ENCODE assay signal across 7 cellular contexts in the genomic region with DNA sequence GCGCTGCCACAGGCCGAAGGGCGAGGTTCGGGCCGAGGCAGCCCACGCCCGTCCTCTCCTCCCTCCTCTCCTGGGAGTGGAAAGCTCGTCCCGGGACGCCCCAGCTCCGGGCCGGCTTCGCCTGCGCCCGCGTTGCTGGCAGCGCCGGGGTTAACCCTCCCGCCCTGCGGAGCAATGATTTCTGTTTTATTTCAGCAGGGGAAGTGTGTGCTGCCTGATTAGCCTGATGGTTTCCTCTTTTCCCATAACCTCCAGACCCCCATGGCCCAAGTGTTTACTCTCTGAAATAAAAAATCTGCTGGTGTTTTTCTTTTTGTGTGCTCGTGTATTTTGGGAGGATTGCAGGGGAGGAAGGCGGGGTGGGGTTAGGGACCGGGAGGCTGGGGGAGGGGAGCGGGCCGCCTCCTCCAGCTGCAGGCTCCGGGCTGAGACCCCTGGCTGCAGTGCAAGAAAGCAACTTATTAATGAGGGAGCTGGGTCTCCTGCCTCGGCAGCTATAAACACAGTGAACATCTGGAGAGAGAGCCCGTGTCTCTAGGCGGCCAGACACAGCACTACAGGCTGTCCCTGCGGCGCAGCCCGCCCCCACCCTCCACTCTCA. TPM values are rescaled to one million over a fixed set of nuclear protein-coding genes. Genes with fewer than 3 reads are reported as not detected.
DNase-seq lines count a peak whose midpoint lies in the region; ATAC-seq and TF ChIP-seq lines count a peak whose summit lies in the region.

No MANE protein-coding gene starts in this region.

- H2AK5ac ChIP-seq in H9 (ENCODE audit: insufficient read length, low read length): no peak overlapping the region

- no peak overlapping the region for H4K8ac ChIP-seq in H9 (replicated peaks; ENCODE audit: insufficient read length, low read depth, low read length)

- H3K27me3 Mint-ChIP-seq in H9 (ENCODE audit: low read depth): peaks cover 70% of the 10 kb centered on the region
- H3K27me3 Mint-ChIP-seq in WTC11 (ENCODE audit: low read depth): peaks cover 88% of the 10 kb centered on the region
- no peaks in the 10 kb centered on the region for H3K27me3 Mint-ChIP-seq in naive thymus-derived CD4-positive, alpha-beta T cell

- DNase-seq in H9: no peak
- peak; percentile 36 for DNase-seq in WTC11 (ENCODE audit: low spot score)
- DNase-seq in fibroblast of lung (ENCODE audit: low read depth in 2 of 2): peak; percentile 25 to 80
- DNase-seq in naive thymus-derived CD4-positive, alpha-beta T cell: peak in 5 of 9 donors; percentile 37 to 46 (median 42)
- no peak for DNase-seq in NK-92 (lab: John Stamatoyannopoulos, UW; ENCODE audit: unreplicated experiment)

- peaks cover 13% of the 10 kb centered on the region for H3K23me2 ChIP-seq in H9 (ENCODE audit: insufficient read length, low read depth, low read length, poor library complexity, severe bottlenecking)

- no peaks in the 10 kb centered on the region for H4K20me1 ChIP-seq in H9 (ENCODE audit: control insufficient read depth, insufficient read depth, insufficient read length)
- H4K20me1 ChIP-seq in fibroblast of lung (ENCODE audit: control insufficient read depth, extremely low read depth, insufficient read depth, low read length): no peaks in the 10 kb centered on the region

- no peak overlapping the region for H2BK20ac ChIP-seq in H9 (ENCODE audit: low read depth, low read length, poor library complexity, severe bottlenecking)

- no peak overlapping the region for H3K23ac ChIP-seq in H9 (ENCODE audit: insufficient read length, low read depth, low read length)

- H3K36me3 ChIP-seq in fibroblast of lung (ENCODE audit: control insufficient read depth, insufficient read depth, low read length): no peaks in the 10 kb centered on the region
- H3K36me3 ChIP-seq in naive thymus-derived CD4-positive, alpha-beta T cell (ENCODE audit: control insufficient read depth in 2 of 3, insufficient read depth in 3 of 3, low read length in 3 of 3): no peaks in the 10 kb centered on the region

- peak; percentile 54 for ATAC-seq in WTC11
- ATAC-seq in naive thymus-derived CD4-positive, alpha-beta T cell: peak; percentile 38
- no peak for ATAC-seq in HG03460 (IDR thresholded peaks at IDR 0.05; ENCODE audit: unreplicated experiment)
- ATAC-seq in GM19467 (IDR thresholded peaks at IDR 0.05; ENCODE audit: unreplicated experiment): no peak

- H3K27ac ChIP-seq in H9 (ENCODE audit: insufficient read length, low read depth, low read length) (no peak overlapping the region), fibroblast of lung (ENCODE audit: insufficient read depth, low read length) (peak overlapping the region; percentile 2)
- peak overlapping the region; percentile 76 for H3K27ac ChIP-seq in naive thymus-derived CD4-positive, alpha-beta T cell (ENCODE audit: low read depth, low read length)

- H3K4me3 Mint-ChIP-seq in H9: peak overlapping the region; percentile 53 to 65
- H3K4me3 Mint-ChIP-seq in WTC11: peak overlapping the region; percentile 66
- peak overlapping the region; percentile 78 to 97 (median 88) for H3K4me3 Mint-ChIP-seq in naive thymus-derived CD4-positive, alpha-beta T cell

- CTCF ChIA-PET in WTC11 (lab: Charles Lee): interaction anchor here (0.6 to 3.2 kb wide), 16 partner anchors 8 to 411 kb away, joined by 3 to 19 read pairs (median 3); no protein-coding TSS in a partner anchor
- CTCF ChIA-PET in naive thymus-derived CD4-positive, alpha-beta T cell (lab: Charles Lee): interaction anchor here (0.8 to 1.8 kb wide), 4 partner anchors 11 to 82 kb away, joined by 3 to 12 read pairs (median 3); no protein-coding TSS in a partner anchor

- H3K9ac ChIP-seq in H9 (ENCODE audit: extremely low read depth, insufficient read length, low read length) (no peak overlapping the region), fibroblast of lung (ENCODE audit: insufficient read depth, low read length) (peak overlapping the region; percentile 56)

- TF ChIP-seq CTCF in H9 (conservative IDR thresholded peaks at IDR 0.05) (0 out of 3 replicates have a peak, but pooled peaks have one; percentile 13), WTC11 (IDR thresholded peaks at IDR 0.05) (no peak), fibroblast of lung (conservative IDR thresholded peaks at IDR 0.05 in 1 of 2, IDR thresholded peaks at IDR 0.05 in 1 of 2; ENCODE audit: low read depth in 1 of 2, low read length in 2 of 2) (no peak)

- H3K79me1 ChIP-seq in H9 (ENCODE audit: insufficient read depth, low read depth, low read length, poor library complexity, severe bottlenecking): no peaks in the 10 kb centered on the region

- H3K4me1 ChIP-seq in H9 (ENCODE audit: insufficient read depth, low read length) (peaks cover 2% of the 10 kb centered on the region; the same call in 1 of the 2 replicates), fibroblast of lung (ENCODE audit: control insufficient read depth, extremely low read depth, insufficient read depth, low read length) (peaks cover 6% of the 10 kb centered on the region)
- H3K4me1 ChIP-seq in naive thymus-derived CD4-positive, alpha-beta T cell (ENCODE audit: control insufficient read depth in 2 of 2, insufficient read depth in 2 of 2, low read length in 2 of 2): peaks cover 39 to 69% of the 10 kb centered on the region in 2 donors

- H3K27ac Mint-ChIP-seq in H9 (no peak overlapping the region), WTC11 (no peak overlapping the region)
- H3K27ac Mint-ChIP-seq in naive thymus-derived CD4-positive, alpha-beta T cell: peak overlapping the region; percentile 69 to 99 (median 93)

- H4K5ac ChIP-seq in H9 (ENCODE audit: insufficient read length, low read depth, low read length): no peak overlapping the region

- H3K18ac ChIP-seq in H9 (ENCODE audit: insufficient read length, low read depth, low read length): no peak overlapping the region

- no peak overlapping the region for H4K91ac ChIP-seq in H9 (ENCODE audit: insufficient read length, low read depth, low read length)

- H3K14ac ChIP-seq in H9 (ENCODE audit: insufficient read depth, low read length): no peak overlapping the region

- intact Hi-C loops in naive thymus-derived CD4-positive, alpha-beta T cell (cut with micrococcal nuclease): loop anchor here (1.0 to 2.0 kb wide), 5 partner anchors 8 to 62 kb away; no protein-coding TSS in a partner anchor

- H3K36me3 Mint-ChIP-seq in H9 (ENCODE audit: insufficient read depth in 1 of 3, low read depth in 3 of 3) (peaks cover 0 to 21% (median 8%) of the 10 kb centered on the region in 3 experiments; a peak in 5 of 7 replicates), WTC11 (peaks cover 21% of the 10 kb centered on the region)
- peaks cover 0 to 3% (median 0%) of the 10 kb centered on the region in 5 donors for H3K36me3 Mint-ChIP-seq in naive thymus-derived CD4-positive, alpha-beta T cell

- no peak overlapping the region for H3K56ac ChIP-seq in H9 (ENCODE audit: insufficient read length, low read depth, low read length)

- peak overlapping the region; percentile 67 for H3K4me2 ChIP-seq in H9 (ENCODE audit: insufficient read depth, insufficient read length, low read length)
- H3K4me2 ChIP-seq in fibroblast of lung (ENCODE audit: extremely low read depth, insufficient read depth, low read length): peak overlapping the region; percentile 76

- H3K9me3 Mint-ChIP-seq in H9 (no peaks in the 10 kb centered on the region; a peak in 1 of 5 replicates), WTC11 (no peaks in the 10 kb centered on the region)
- no peaks in the 10 kb centered on the region for H3K9me3 Mint-ChIP-seq in naive thymus-derived CD4-positive, alpha-beta T cell

- H2AFZ ChIP-seq in H9 (ENCODE audit: low read length) (no peak overlapping the region), fibroblast of lung (ENCODE audit: low read length) (no peak overlapping the region)

- no peaks in the 10 kb centered on the region for H3K9me3 ChIP-seq in H9 (ENCODE audit: control insufficient read depth, low read depth, low read length)
- no peaks in the 10 kb centered on the region for H3K9me3 ChIP-seq in fibroblast of lung (ENCODE audit: control insufficient read depth, insufficient read depth, low read depth, low read length)
- no peaks in the 10 kb centered on the region for H3K9me3 ChIP-seq in naive thymus-derived CD4-positive, alpha-beta T cell (ENCODE audit: control insufficient read depth in 2 of 3, low read length in 3 of 3)

- no peak overlapping the region for H3T11ph ChIP-seq in H9 (ENCODE audit: low read length)

- H2BK120ac ChIP-seq in H9 (ENCODE audit: low read depth, low read length, poor library complexity, severe bottlenecking): no peak overlapping the region

- no CpG with 5 or more reads among the region's 32 CpGs for WGBS in H9 (ENCODE audit: extremely low coverage, insufficient read length, low lambda C conversion rate)

- H3K4me1 Mint-ChIP-seq in H9: peaks cover 37 to 47% of the 10 kb centered on the region in 2 experiments
- peaks cover 39% of the 10 kb centered on the region for H3K4me1 Mint-ChIP-seq in WTC11
- H3K4me1 Mint-ChIP-seq in naive thymus-derived CD4-positive, alpha-beta T cell: peaks cover 52 to 100% (median 93%) of the 10 kb centered on the region in 7 donors

- H2BK15ac ChIP-seq in H9 (ENCODE audit: low read depth, low read length): no peak overlapping the region

- H3K27me3 ChIP-seq in H9 (ENCODE audit: insufficient read depth, low read length) (peaks cover 24% of the 10 kb centered on the region; the same call in 1 of the 2 replicates), fibroblast of lung (ENCODE audit: control insufficient read depth, insufficient read depth, low read length) (no peaks in the 10 kb centered on the region)
- H3K27me3 ChIP-seq in naive thymus-derived CD4-positive, alpha-beta T cell (ENCODE audit: control insufficient read depth in 2 of 2, insufficient read depth in 2 of 2, low read length in 2 of 2): no peaks in the 10 kb centered on the region

- no peak overlapping the region for H2BK12ac ChIP-seq in H9 (ENCODE audit: insufficient read length, low read depth, low read length)

- no peak overlapping the region for H3K4ac ChIP-seq in H9 (ENCODE audit: low read depth, low read length)

- POLR2A ChIA-PET in WTC11 (lab: Charles Lee): no interaction called here
- POLR2A ChIA-PET in naive thymus-derived CD4-positive, alpha-beta T cell (lab: Charles Lee): interaction anchor here (0.5 to 15.5 kb wide), 12 partner anchors 25 to 334 kb away, joined by 3 to 380 read pairs (median 3); no protein-coding TSS in a partner anchor

- no peaks in the 10 kb centered on the region for H3K79me2 ChIP-seq in H9 (ENCODE audit: insufficient read depth, low read length)
- H3K79me2 ChIP-seq in fibroblast of lung (ENCODE audit: control insufficient read depth, insufficient read depth, low read length): no peaks in the 10 kb centered on the region

- H2BK5ac ChIP-seq in H9 (ENCODE audit: insufficient read length, low read length): no peak overlapping the region

- H3K4me3 ChIP-seq in fibroblast of lung (replicated peaks in 1 of 4; ENCODE audit: control extremely low read depth in 1 of 4, insufficient read depth in 1 of 4, low read depth in 3 of 4, low read length in 4 of 4): peak overlapping the region in 3 of 4 experiments; percentile 26 to 54 (median 31)
- peak overlapping the region; percentile 37 for H3K4me3 ChIP-seq in naive thymus-derived CD4-positive, alpha-beta T cell (ENCODE audit: low read length)

RNA-seq across cellular contexts. Expression of gene ETS1, which starts 38.6 kb away (rescaled TPM):
- total RNA-seq in H9 (2021) (29.0 and 29.9 TPM in 2 replicates), WTC11 (2021) (25.3 to 33.1 TPM (median 27.2 TPM) in 3 replicates), fibroblast of lung (48.8 and 51.7 TPM in 2 replicates)
- 39.0 and 51.5 TPM in 2 replicates for polyA plus RNA-seq in fibroblast of lung
- 42.7 and 59.4 TPM in 2 replicates for polyA plus RNA-seq in fibroblast of lung (2012)
- polyA minus RNA-seq in fibroblast of lung (ENCODE audit: low replicate concordance): 64.9 and 66.9 TPM in 2 replicates
- 100 to 1,000 TPM; 659 to 871 (median 773) TPM for total RNA-seq in naive thymus-derived CD4-positive, alpha-beta T cell
- 100 to 1,000 TPM; 514 to 634 TPM for polyA plus RNA-seq in naive thymus-derived CD4-positive, alpha-beta T cell

Comparison
In these comparisons a context has a peak if more than half of its experiments do, and no peak if none do; other contexts are left out.
1. DNase-seq: peak in WTC11 (single experiment), fibroblast of lung (2 of 2) and naive thymus-derived CD4-positive, alpha-beta T cell (5 of 9); none in H9 (single experiment) and NK-92 (single experiment).
2. H3K27ac Mint-ChIP-seq: peak in naive thymus-derived CD4-positive, alpha-beta T cell (9 of 9); none in H9 (0 of 3) and WTC11 (single experiment).
3. ATAC-seq: peak in WTC11 (single experiment) and naive thymus-derived CD4-positive, alpha-beta T cell (single experiment); none in HG03460 (single experiment) and GM19467 (single experiment).
4. RNA of gene ETS1, which starts 38.6 kb away (total RNA-seq): 659 to 871 TPM in naive thymus-derived CD4-positive, alpha-beta T cell; 48.8 to 51.7 TPM in fibroblast of lung, 25.3 to 33.1 TPM in WTC11 and 29.0 to 29.9 TPM in H9; every median in the first group is over 10 times any median in the second.
5. Peak in every context shown above with its lines, with median percentiles within 50 percentile points of each other: H3K4me3 Mint-ChIP-seq.